Comparison of ENCODE assay signal across 1 cellular context in the genomic region with DNA sequence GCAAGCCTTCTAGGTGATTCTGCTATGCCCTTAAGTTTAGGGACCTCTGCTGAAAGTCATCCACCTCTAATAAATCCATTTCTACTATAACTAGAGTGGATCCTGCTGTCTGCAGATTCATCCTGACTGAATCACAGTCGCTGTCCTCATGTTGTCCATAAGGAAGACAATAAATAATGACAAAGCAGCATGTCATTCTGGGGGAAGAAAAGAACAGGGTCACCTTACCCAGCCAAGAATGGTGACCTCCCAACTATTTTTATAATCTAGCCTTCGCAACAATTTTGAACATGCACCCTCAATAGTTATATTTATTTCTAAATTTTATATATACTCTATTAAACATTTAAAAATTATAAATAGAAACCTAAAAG.
TF ChIP-seq lines count a peak whose summit lies in the region.

No MANE protein-coding gene starts in this region.

TF ChIP-seq in GM23338, 12 proteins besides CTCF, POLR2A, EP300 and RAD21 (continued from another document):
- TF ChIP-seq, protein P1, sequence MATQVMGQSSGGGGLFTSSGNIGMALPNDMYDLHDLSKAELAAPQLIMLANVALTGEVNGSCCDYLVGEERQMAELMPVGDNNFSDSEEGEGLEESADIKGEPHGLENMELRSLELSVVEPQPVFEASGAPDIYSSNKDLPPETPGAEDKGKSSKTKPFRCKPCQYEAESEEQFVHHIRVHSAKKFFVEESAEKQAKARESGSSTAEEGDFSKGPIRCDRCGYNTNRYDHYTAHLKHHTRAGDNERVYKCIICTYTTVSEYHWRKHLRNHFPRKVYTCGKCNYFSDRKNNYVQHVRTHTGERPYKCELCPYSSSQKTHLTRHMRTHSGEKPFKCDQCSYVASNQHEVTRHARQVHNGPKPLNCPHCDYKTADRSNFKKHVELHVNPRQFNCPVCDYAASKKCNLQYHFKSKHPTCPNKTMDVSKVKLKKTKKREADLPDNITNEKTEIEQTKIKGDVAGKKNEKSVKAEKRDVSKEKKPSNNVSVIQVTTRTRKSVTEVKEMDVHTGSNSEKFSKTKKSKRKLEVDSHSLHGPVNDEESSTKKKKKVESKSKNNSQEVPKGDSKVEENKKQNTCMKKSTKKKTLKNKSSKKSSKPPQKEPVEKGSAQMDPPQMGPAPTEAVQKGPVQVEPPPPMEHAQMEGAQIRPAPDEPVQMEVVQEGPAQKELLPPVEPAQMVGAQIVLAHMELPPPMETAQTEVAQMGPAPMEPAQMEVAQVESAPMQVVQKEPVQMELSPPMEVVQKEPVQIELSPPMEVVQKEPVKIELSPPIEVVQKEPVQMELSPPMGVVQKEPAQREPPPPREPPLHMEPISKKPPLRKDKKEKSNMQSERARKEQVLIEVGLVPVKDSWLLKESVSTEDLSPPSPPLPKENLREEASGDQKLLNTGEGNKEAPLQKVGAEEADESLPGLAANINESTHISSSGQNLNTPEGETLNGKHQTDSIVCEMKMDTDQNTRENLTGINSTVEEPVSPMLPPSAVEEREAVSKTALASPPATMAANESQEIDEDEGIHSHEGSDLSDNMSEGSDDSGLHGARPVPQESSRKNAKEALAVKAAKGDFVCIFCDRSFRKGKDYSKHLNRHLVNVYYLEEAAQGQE (IDR thresholded peaks at IDR 0.05; ENCODE audit: unreplicated experiment) = no peak
- TF ChIP-seq, protein P2, sequence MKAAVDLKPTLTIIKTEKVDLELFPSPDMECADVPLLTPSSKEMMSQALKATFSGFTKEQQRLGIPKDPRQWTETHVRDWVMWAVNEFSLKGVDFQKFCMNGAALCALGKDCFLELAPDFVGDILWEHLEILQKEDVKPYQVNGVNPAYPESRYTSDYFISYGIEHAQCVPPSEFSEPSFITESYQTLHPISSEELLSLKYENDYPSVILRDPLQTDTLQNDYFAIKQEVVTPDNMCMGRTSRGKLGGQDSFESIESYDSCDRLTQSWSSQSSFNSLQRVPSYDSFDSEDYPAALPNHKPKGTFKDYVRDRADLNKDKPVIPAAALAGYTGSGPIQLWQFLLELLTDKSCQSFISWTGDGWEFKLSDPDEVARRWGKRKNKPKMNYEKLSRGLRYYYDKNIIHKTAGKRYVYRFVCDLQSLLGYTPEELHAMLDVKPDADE (IDR thresholded peaks at IDR 0.05) = no peak
- no peak for TF ChIP-seq EZH2phosphoT487 (IDR thresholded peaks at IDR 0.05; ENCODE audit: unreplicated experiment)
- TF ChIP-seq STAT1 (IDR thresholded peaks at IDR 0.05; ENCODE audit: unreplicated experiment) = no peak
- TF ChIP-seq POLR2AphosphoS5 (IDR thresholded peaks at IDR 0.05; ENCODE audit: low read depth) = no peak
- TF ChIP-seq, protein P3, sequence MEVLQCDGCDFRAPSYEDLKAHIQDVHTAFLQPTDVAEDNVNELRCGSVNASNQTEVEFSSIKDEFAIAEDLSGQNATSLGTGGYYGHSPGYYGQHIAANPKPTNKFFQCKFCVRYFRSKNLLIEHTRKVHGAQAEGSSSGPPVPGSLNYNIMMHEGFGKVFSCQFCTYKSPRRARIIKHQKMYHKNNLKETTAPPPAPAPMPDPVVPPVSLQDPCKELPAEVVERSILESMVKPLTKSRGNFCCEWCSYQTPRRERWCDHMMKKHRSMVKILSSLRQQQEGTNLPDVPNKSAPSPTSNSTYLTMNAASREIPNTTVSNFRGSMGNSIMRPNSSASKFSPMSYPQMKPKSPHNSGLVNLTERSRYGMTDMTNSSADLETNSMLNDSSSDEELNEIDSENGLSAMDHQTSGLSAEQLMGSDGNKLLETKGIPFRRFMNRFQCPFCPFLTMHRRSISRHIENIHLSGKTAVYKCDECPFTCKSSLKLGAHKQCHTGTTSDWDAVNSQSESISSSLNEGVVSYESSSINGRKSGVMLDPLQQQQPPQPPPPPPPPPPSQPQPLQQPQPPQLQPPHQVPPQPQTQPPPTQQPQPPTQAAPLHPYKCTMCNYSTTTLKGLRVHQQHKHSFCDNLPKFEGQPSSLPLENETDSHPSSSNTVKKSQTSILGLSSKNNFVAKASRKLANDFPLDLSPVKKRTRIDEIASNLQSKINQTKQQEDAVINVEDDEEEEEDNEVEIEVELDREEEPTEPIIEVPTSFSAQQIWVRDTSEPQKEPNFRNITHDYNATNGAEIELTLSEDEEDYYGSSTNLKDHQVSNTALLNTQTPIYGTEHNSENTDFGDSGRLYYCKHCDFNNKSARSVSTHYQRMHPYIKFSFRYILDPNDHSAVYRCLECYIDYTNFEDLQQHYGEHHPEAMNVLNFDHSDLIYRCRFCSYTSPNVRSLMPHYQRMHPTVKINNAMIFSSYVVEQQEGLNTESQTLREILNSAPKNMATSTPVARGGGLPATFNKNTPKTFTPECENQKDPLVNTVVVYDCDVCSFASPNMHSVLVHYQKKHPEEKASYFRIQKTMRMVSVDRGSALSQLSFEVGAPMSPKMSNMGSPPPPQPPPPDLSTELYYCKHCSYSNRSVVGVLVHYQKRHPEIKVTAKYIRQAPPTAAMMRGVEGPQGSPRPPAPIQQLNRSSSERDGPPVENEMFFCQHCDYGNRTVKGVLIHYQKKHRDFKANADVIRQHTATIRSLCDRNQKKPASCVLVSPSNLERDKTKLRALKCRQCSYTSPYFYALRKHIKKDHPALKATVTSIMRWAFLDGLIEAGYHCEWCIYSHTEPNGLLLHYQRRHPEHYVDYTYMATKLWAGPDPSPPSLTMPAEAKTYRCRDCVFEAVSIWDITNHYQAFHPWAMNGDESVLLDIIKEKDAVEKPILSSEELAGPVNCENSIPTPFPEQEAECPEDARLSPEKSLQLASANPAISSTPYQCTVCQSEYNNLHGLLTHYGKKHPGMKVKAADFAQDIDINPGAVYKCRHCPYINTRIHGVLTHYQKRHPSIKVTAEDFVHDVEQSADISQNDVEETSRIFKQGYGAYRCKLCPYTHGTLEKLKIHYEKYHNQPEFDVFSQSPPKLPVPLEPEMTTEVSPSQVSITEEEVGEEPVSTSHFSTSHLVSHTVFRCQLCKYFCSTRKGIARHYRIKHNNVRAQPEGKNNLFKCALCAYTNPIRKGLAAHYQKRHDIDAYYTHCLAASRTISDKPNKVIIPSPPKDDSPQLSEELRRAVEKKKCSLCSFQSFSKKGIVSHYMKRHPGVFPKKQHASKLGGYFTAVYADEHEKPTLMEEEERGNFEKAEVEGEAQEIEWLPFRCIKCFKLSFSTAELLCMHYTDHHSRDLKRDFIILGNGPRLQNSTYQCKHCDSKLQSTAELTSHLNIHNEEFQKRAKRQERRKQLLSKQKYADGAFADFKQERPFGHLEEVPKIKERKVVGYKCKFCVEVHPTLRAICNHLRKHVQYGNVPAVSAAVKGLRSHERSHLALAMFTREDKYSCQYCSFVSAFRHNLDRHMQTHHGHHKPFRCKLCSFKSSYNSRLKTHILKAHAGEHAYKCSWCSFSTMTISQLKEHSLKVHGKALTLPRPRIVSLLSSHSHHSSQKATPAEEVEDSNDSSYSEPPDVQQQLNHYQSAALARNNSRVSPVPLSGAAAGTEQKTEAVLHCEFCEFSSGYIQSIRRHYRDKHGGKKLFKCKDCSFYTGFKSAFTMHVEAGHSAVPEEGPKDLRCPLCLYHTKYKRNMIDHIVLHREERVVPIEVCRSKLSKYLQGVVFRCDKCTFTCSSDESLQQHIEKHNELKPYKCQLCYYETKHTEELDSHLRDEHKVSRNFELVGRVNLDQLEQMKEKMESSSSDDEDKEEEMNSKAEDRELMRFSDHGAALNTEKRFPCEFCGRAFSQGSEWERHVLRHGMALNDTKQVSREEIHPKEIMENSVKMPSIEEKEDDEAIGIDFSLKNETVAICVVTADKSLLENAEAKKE (CRISPR knock-in tag; IDR thresholded peaks at IDR 0.05) = no peak
- TF ChIP-seq ZNF114 (CRISPR knock-in tag; IDR thresholded peaks at IDR 0.05) = no peak
